In genomic region chr4:174156239-174156826, GRCh38 we compare ENCODE assay signal across 8 cellular contexts.
A peak's percentile ranks its signal among the peaks of the same experiment; 100 is the strongest.
DNase-seq lines count a peak whose midpoint lies in the region; ATAC-seq, FAIRE-seq and TF ChIP-seq lines count a peak whose summit lies in the region.

No MANE protein-coding gene starts in this region.

- CTCF ChIA-PET in HepG2 (lab: Yijun Ruan, JAX; ENCODE audit: low intra/inter-chr PET ratio, low total read pairs): interaction anchor here (1.3 to 2.7 kb wide), 2 partner anchors 651 to 868 kb away, joined by 5 to 8 read pairs; no protein-coding TSS in a partner anchor

- peaks cover 4% of the 10 kb centered on the region for H3K27me3 Mint-ChIP-seq in activated T-helper 1 cell treated with anti-CD3 and anti-CD28 coated beads, Interleukin-12 subunit alpha, Interleukin-12 subunit beta, Interleukin-2, Interleukin-4 antibody, amounts not matched to agents 30 ng/mL and 10 ng/mL and 1 ng/mL, durations not matched to agents 14 hours and 24 hours and 36 hours (ENCODE audit: insufficient read depth)

- POLR2A ChIA-PET in HepG2 (lab: Yijun Ruan, JAX): no interaction called here

- H3K4me3 Mint-ChIP-seq in activated T-helper 1 cell treated with anti-CD3 and anti-CD28 coated beads, Interleukin-12 subunit alpha, Interleukin-12 subunit beta, Interleukin-2, Interleukin-4 antibody, amounts not matched to agents 30 ng/mL and 10 ng/mL and 1 ng/mL, durations not matched to agents 14 hours and 24 hours and 36 hours: no peak overlapping the region

- H3K27ac Mint-ChIP-seq in activated T-helper 1 cell treated with anti-CD3 and anti-CD28 coated beads, Interleukin-12 subunit alpha, Interleukin-12 subunit beta, Interleukin-2, Interleukin-4 antibody, amounts not matched to agents 30 ng/mL and 10 ng/mL and 1 ng/mL, durations not matched to agents 14 hours and 24 hours and 36 hours: no peak overlapping the region

- H3K9me3 ChIP-seq in HepG2 (ENCODE audit: low read length): no peaks in the 10 kb centered on the region

- H3K9me3 Mint-ChIP-seq in activated T-helper 1 cell treated with anti-CD3 and anti-CD28 coated beads, Interleukin-12 subunit alpha, Interleukin-12 subunit beta, Interleukin-2, Interleukin-4 antibody, amounts not matched to agents 30 ng/mL and 10 ng/mL and 1 ng/mL, durations not matched to agents 14 hours and 24 hours and 36 hours: no peaks in the 10 kb centered on the region

- no peaks in the 10 kb centered on the region for H3K27me3 ChIP-seq in brain microvascular endothelial cell (replicated peaks)
- H3K27me3 ChIP-seq in HepG2 (ENCODE audit: control insufficient read depth in 1 of 2, insufficient read depth in 2 of 2, low read length in 2 of 2): no peaks in the 10 kb centered on the region

- no peaks in the 10 kb centered on the region for H3K4me1 ChIP-seq in HepG2 (ENCODE audit: insufficient read depth, low read length)

- BruUV-seq in HepG2 (replicated peaks; lab: Mats Ljungman, UMichigan): no TSS peak

- H2AFZ ChIP-seq in HepG2 (ENCODE audit: low read length): no peak overlapping the region

- no peak overlapping the region for H3K4me3 ChIP-seq in brain microvascular endothelial cell (ENCODE audit: low read depth, low read length)
- no peak overlapping the region for H3K4me3 ChIP-seq in HepG2 (replicated peaks in 1 of 3; ENCODE audit: insufficient read depth in 1 of 3, low read depth in 2 of 3, low read length in 3 of 3)

- H3K36me3 Mint-ChIP-seq in activated T-helper 1 cell treated with anti-CD3 and anti-CD28 coated beads, Interleukin-12 subunit alpha, Interleukin-12 subunit beta, Interleukin-2, Interleukin-4 antibody, amounts not matched to agents 30 ng/mL and 10 ng/mL and 1 ng/mL, durations not matched to agents 14 hours and 24 hours and 36 hours (ENCODE audit: low read depth): no peaks in the 10 kb centered on the region

- no peak overlapping the region for H3K4me2 ChIP-seq in HepG2 (ENCODE audit: low read depth, low read length)

- no peak overlapping the region for H3K9ac ChIP-seq in HepG2 (ENCODE audit: insufficient read depth, low read depth, low read length)

- TF ChIP-seq EP300 in HepG2 (IDR thresholded peaks at IDR 0.05; ENCODE audit: low read depth in 2 of 2, low read length in 2 of 2) (no peak), HepG2 (CRISPR knock-in tag; IDR thresholded peaks at IDR 0.05; ENCODE audit: borderline replicate concordance) (no peak)

- TF ChIP-seq RAD21 in HepG2 (CRISPR knock-in tag; IDR thresholded peaks at IDR 0.05): no peak

- no peak overlapping the region for H3K27ac ChIP-seq in brain microvascular endothelial cell
- H3K27ac ChIP-seq in HepG2 (ENCODE audit: extremely low read length, insufficient read depth, low read length): no peak overlapping the region

- FAIRE-seq in HepG2 (lab: Jason Lieb, UNC): peak; percentile 59

- no peaks in the 10 kb centered on the region for H3K4me1 Mint-ChIP-seq in activated T-helper 1 cell treated with anti-CD3 and anti-CD28 coated beads, Interleukin-12 subunit alpha, Interleukin-12 subunit beta, Interleukin-2, Interleukin-4 antibody, amounts not matched to agents 30 ng/mL and 10 ng/mL and 1 ng/mL, durations not matched to agents 14 hours and 24 hours and 36 hours (ENCODE audit: low read depth)

- no peak for TF ChIP-seq POLR2A in HepG2 (IDR thresholded peaks at IDR 0.05; ENCODE audit: insufficient read depth in 1 of 2, low read depth in 2 of 2, low read length in 2 of 2)

- no peaks in the 10 kb centered on the region for H3K79me2 ChIP-seq in HepG2 (ENCODE audit: insufficient read depth, low read length)

- 6% methylated on average over 3 of the region's 3 CpGs for WGBS in HepG2 (ENCODE audit: low lambda C conversion rate)

- intact Hi-C loops in HepG2 (cut with micrococcal nuclease; ENCODE audit: unreplicated experiment): loop anchor here (1.0 to 2.0 kb wide), 2 partner anchors 652 to 868 kb away; no protein-coding TSS in a partner anchor
- intact Hi-C loops in activated T-helper 1 cell treated with anti-CD3 and anti-CD28 coated beads, Interleukin-12 subunit alpha, Interleukin-12 subunit beta, Interleukin-2, Interleukin-4 antibody, amounts not matched to agents 30 ng/mL and 10 ng/mL and 1 ng/mL, durations not matched to agents 14 hours and 24 hours and 36 hours (cut with micrococcal nuclease): loop anchor here (10.0 kb wide), 1 partner anchor 732 kb away; no protein-coding TSS in a partner anchor

- peak; percentile 83 for ATAC-seq in GM19328 (IDR thresholded peaks at IDR 0.05; ENCODE audit: unreplicated experiment)
- peak; percentile 77 for ATAC-seq in HG03139 (IDR thresholded peaks at IDR 0.05; ENCODE audit: unreplicated experiment)
- ATAC-seq in HepG2: peak; percentile 77

- H4K20me1 ChIP-seq in HepG2 (ENCODE audit: insufficient read depth, low read length): no peaks in the 10 kb centered on the region

- H3K36me3 ChIP-seq in brain microvascular endothelial cell (replicated peaks) (no peaks in the 10 kb centered on the region), HepG2 (replicated peaks in 1 of 2; ENCODE audit: control insufficient read depth in 1 of 2, insufficient read depth in 2 of 2, low read length in 2 of 2) (no peaks in the 10 kb centered on the region)

- DNase-seq in Caki2 (ENCODE audit: low read depth) (peak; percentile 30), NCI-H446 treated with DMSO at 0.1 percent for 48 hours (lab: John Stamatoyannopoulos, UW) (peak; percentile 15), brain microvascular endothelial cell (peak; percentile 29), HepG2 (ENCODE audit: low spot score) (peak; percentile 23)
- DNase-seq in effector CD8-positive, alpha-beta T cell (lab: John Stamatoyannopoulos, UW): no peak
- DNase-seq in activated T-helper 1 cell treated with anti-CD3 and anti-CD28 coated beads, Interleukin-12 subunit alpha, Interleukin-12 subunit beta, Interleukin-2, Interleukin-4 antibody, amounts not matched to agents 30 ng/mL and 10 ng/mL and 1 ng/mL, durations not matched to agents 14 hours and 24 hours and 36 hours (ENCODE audit: low spot score): no peak

- TF ChIP-seq CTCF in brain microvascular endothelial cell (IDR thresholded peaks at IDR 0.05; ENCODE audit: low read depth, low read length, missing control alignments) (peak; percentile 68), HepG2 (CRISPR knock-in tag; IDR thresholded peaks at IDR 0.05) (peak; percentile 66)

- in situ Hi-C loops in Caki2 (cut with HindIII; ENCODE audit: low pct_unique_long_range_greater_than_20kb, low sequenced_read_pairs) (no loop called here), brain microvascular endothelial cell (cut with HindIII; ENCODE audit: low pct_ligation_motif_present, low sequenced_read_pairs) (no loop called here), HepG2 (cut with HindIII; ENCODE audit: extremely low pct_ligation_motif_present, low pct_unique_long_range_greater_than_20kb) (loop anchor here (10.0 kb wide), 1 partner anchor 652 kb away; no protein-coding TSS in a partner anchor)

TF ChIP-seq in HepG2, 621 proteins besides CTCF, POLR2A, EP300 and RAD21:
- TF ChIP-seq SMC3 (IDR thresholded peaks at IDR 0.05; ENCODE audit: low read length) (peak; percentile 42; the same call in 1 of the 2 replicates), ZNF143 (CRISPR knock-in tag; IDR thresholded peaks at IDR 0.05) (no peak), STAG1 (CRISPR knock-in tag; IDR thresholded peaks at IDR 0.05) (peak; percentile 44), ZNF414 (CRISPR knock-in tag; IDR thresholded peaks at IDR 0.05) (no peak), ZFP37 (CRISPR knock-in tag; IDR thresholded peaks at IDR 0.05; ENCODE audit: borderline replicate concordance) (no peak), MXD4 (CRISPR knock-in tag; IDR thresholded peaks at IDR 0.05) (no peak)

Comparison
In these comparisons a context has a peak if more than half of its experiments do, and no peak if none do; other contexts are left out.
1. DNase-seq: peak in Caki2 (single experiment), NCI-H446 treated with DMSO at 0.1 percent for 48 hours (single experiment), brain microvascular endothelial cell (single experiment) and HepG2 (single experiment); none in effector CD8-positive, alpha-beta T cell (single experiment) and activated T-helper 1 cell treated with anti-CD3 and anti-CD28 coated beads, Interleukin-12 subunit alpha, Interleukin-12 subunit beta, Interleukin-2, Interleukin-4 antibody, amounts not matched to agents 30 ng/mL and 10 ng/mL and 1 ng/mL, durations not matched to agents 14 hours and 24 hours and 36 hours (single experiment).
2. Peak in every context shown above with its lines, with median percentiles within 50 percentile points of each other: ATAC-seq.